ENCODE assay signal across 1 cellular context in the genomic region with DNA sequence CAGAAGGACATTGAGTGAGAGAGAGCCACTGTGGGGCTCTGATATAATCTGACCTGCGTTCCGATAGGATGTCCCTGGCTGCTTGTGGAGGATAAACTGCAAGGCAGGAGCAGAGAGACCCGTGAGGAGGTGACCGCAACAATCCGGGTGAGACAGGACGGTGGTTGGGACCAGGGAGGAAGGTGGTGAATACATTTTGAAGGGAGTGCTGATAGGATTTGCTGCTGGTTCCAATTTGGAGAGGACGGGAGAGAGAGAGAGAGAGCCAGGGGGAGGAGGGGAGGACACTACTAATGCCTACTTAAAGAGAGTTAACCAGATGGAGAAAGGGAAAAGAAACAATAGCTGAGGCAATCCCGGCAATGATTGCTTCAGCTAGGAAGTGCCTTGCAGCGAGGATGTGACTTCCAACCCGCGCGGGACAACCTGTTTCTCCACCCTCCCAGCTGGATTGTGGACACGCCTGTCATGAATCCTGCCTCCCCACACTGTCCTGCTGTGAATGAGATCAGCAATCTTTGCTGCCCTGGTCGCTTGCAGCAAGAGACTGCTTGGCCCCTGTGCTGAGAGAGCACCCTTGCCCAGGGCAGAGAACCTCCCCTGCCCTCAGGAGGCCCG.
TF ChIP-seq lines count a peak whose summit lies in the region.

No MANE protein-coding gene starts in this region.

TF ChIP-seq in HEK293, 187 proteins besides CTCF, POLR2A, EP300 and RAD21 (continued from another document):
- TF ChIP-seq ZNF623 (tag by site-specific recombination; IDR thresholded peaks at IDR 0.05) (0 out of 2 replicates have a peak, but pooled peaks have one; percentile 0), ZNF2 (tag by site-specific recombination; IDR thresholded peaks at IDR 0.05) (no peak), ZNF791 (tag by site-specific recombination; IDR thresholded peaks at IDR 0.05) (no peak), ZSCAN30 (tag by site-specific recombination; IDR thresholded peaks at IDR 0.05) (no peak), PRDM2 (tag by site-specific recombination; IDR thresholded peaks at IDR 0.05; ENCODE audit: borderline replicate concordance) (no peak), ZNF404 (tag by site-specific recombination; IDR thresholded peaks at IDR 0.05) (peak; percentile 76), PATZ1 (tag by site-specific recombination; IDR thresholded peaks at IDR 0.05) (peak; percentile 84), SCRT2 (tag by site-specific recombination; IDR thresholded peaks at IDR 0.05) (peak; percentile 99), ZBTB20 (tag by site-specific recombination; IDR thresholded peaks at IDR 0.05) (peak; percentile 73), ZFP3 (tag by site-specific recombination; IDR thresholded peaks at IDR 0.05; ENCODE audit: low read depth) (no peak), ZBTB44 (tag by site-specific recombination; IDR thresholded peaks at IDR 0.05) (no peak), ZNF16 (tag by site-specific recombination; IDR thresholded peaks at IDR 0.05; ENCODE audit: low read depth) (no peak), SETDB1 (IDR thresholded peaks at IDR 0.05; ENCODE audit: insufficient read length, low read length) (no peak), ZNF473 (tag by site-specific recombination; IDR thresholded peaks at IDR 0.05) (0 out of 2 replicates have a peak, but pooled peaks have one; percentile 27), ZIC2 (tag by site-specific recombination; IDR thresholded peaks at IDR 0.05) (peak; percentile 98), ZSCAN16 (tag by site-specific recombination; IDR thresholded peaks at IDR 0.05) (no peak), ZNF501 (tag by site-specific recombination; IDR thresholded peaks at IDR 0.05) (no peak)
- TF ChIP-seq, protein P1, sequence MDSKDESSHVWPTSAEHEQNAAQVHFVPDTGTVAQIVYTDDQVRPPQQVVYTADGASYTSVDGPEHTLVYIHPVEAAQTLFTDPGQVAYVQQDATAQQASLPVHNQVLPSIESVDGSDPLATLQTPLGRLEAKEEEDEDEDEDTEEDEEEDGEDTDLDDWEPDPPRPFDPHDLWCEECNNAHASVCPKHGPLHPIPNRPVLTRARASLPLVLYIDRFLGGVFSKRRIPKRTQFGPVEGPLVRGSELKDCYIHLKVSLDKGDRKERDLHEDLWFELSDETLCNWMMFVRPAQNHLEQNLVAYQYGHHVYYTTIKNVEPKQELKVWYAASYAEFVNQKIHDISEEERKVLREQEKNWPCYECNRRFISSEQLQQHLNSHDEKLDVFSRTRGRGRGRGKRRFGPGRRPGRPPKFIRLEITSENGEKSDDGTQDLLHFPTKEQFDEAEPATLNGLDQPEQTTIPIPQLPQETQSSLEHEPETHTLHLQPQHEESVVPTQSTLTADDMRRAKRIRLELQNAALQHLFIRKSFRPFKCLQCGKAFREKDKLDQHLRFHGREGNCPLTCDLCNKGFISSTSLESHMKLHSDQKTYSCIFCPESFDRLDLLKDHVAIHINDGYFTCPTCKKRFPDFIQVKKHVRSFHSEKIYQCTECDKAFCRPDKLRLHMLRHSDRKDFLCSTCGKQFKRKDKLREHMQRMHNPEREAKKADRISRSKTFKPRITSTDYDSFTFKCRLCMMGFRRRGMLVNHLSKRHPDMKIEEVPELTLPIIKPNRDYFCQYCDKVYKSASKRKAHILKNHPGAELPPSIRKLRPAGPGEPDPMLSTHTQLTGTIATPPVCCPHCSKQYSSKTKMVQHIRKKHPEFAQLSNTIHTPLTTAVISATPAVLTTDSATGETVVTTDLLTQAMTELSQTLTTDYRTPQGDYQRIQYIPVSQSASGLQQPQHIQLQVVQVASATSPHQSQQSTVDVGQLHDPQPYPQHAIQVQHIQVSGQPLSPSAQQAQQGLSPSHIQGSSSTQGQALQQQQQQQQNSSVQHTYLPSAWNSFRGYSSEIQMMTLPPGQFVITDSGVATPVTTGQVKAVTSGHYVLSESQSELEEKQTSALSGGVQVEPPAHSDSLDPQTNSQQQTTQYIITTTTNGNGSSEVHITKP (tag by site-specific recombination; IDR thresholded peaks at IDR 0.05), result peak; percentile 95
- TF ChIP-seq, protein P2, sequence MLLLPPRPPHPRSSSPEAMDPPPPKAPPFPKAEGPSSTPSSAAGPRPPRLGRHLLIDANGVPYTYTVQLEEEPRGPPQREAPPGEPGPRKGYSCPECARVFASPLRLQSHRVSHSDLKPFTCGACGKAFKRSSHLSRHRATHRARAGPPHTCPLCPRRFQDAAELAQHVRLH (tag by site-specific recombination; IDR thresholded peaks at IDR 0.05), result no peak
- TF ChIP-seq, protein P3, sequence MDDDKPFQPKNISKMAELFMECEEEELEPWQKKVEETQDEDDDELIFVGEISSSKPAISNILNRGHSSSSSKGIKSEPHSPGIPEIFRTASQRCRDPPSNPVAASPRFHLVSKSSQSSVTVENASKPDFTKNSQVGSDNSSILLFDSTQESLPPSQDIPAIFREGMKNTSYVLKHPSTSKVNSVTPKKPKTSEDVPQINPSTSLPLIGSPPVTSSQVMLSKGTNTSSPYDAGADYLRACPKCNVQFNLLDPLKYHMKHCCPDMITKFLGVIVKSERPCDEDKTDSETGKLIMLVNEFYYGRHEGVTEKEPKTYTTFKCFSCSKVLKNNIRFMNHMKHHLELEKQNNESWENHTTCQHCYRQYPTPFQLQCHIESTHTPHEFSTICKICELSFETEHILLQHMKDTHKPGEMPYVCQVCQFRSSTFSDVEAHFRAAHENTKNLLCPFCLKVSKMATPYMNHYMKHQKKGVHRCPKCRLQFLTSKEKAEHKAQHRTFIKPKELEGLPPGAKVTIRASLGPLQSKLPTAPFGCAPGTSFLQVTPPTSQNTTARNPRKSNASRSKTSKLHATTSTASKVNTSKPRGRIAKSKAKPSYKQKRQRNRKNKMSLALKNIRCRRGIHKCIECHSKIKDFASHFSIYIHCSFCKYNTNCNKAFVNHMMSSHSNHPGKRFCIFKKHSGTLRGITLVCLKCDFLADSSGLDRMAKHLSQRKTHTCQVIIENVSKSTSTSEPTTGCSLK (tag by site-specific recombination; IDR thresholded peaks at IDR 0.05), result no peak
- TF ChIP-seq, protein P4, sequence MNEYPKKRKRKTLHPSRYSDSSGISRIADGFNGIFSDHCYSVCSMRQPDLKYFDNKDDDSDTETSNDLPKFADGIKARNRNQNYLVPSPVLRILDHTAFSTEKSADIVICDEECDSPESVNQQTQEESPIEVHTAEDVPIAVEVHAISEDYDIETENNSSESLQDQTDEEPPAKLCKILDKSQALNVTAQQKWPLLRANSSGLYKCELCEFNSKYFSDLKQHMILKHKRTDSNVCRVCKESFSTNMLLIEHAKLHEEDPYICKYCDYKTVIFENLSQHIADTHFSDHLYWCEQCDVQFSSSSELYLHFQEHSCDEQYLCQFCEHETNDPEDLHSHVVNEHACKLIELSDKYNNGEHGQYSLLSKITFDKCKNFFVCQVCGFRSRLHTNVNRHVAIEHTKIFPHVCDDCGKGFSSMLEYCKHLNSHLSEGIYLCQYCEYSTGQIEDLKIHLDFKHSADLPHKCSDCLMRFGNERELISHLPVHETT (tag by site-specific recombination; IDR thresholded peaks at IDR 0.05), result no peak
